8 cellular contexts compared by ENCODE assay signal in the genomic region with DNA sequence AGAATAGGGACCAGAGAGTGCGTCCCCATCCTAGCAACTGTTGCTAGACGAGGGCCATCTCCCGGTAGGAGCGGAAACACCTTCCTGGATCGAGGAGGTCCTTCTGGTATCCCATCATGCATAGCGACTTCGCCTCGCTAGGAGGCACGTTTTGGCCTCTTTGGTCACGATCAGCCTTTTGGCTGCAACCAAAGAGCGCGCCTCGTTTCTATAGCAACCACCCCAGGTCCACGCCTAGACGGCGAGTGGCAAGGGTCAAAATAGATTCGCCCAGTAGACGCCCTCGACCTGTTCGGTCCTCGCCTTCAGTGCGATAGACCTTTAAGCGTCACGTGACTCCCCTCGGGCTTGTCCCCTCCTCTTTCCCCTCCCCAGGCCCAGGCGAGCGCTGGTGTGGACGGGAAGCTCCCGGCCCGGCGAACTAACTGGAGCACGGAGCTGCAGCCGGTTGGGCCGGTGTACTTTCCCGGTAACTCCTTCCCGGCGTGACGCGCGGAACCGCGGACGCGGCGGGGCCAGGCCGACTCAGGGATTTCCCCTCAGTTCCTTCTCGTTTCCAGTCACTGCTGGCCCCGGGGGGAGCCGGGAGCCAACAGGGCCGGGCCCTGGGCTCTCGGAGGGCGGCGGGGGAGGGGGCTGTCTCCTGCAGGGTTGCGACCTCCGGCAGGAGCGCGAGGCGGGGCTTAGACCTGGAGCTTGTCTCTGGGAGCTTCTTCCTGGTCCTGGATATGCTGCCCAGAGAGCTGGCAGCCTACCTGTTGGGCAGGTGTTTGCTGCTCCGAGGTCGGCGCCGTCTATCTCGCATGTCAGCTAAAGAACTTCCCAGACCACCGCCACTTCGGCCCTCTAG. TPM values are rescaled to one million over a fixed set of nuclear protein-coding genes. Genes with fewer than 3 reads are reported as not detected.
A peak's percentile ranks its signal among the peaks of the same experiment; 100 is the strongest.
DNase-seq lines count a peak whose midpoint lies in the region; ATAC-seq and TF ChIP-seq lines count a peak whose summit lies in the region.

A gene (plus strand): TSS at position 359 of the 850 bp plus-strand sequence. CDS start 2,258 bp downstream, outside the sequence.

- H3K27me3 Mint-ChIP-seq in dendritic cell treated with granulocyte-macrophage colony-stimulating factor and Interleukin-4, amounts not matched to agents 40 ng/mL and 50 ng/mL, for 4 days, result no peaks in the 10 kb centered on the region

- peak within 1 kb of the TSS; percentile 80 to 93 (median 88) for H3K27ac ChIP-seq in BLaER1 treated with 17β-estradiol and CSF1 and Interleukin-3, amounts not matched to agents 10 nM and 100 nM
- H3K27ac ChIP-seq in left lung, result peak within 1 kb of the TSS; percentile 89 to 91

- H3K4me3 ChIP-seq in BLaER1 treated with 17β-estradiol and CSF1 and Interleukin-3, amounts not matched to agents 10 nM and 100 nM, result peak within 1 kb of the TSS; percentile 74 to 91 (median 82)
- H3K4me3 ChIP-seq in left lung, result peak within 1 kb of the TSS; percentile 69 to 80

- H4K20me1 ChIP-seq in BLaER1 treated with 17β-estradiol and CSF1 and Interleukin-3, amounts not matched to agents 10 nM and 100 nM, result peaks cover 0 to 11% (median 0%) of the 10 kb centered on the region in 11 experiments; a peak in 5 of 22 replicates

- peak within 1 kb of the TSS; percentile 84 for H3K4me3 Mint-ChIP-seq in dendritic cell treated with granulocyte-macrophage colony-stimulating factor and Interleukin-4, amounts not matched to agents 40 ng/mL and 50 ng/mL, for 4 days

- TF ChIP-seq CTCF in left lung (IDR thresholded peaks at IDR 0.05), result peak; percentile 8 to 17

- peaks cover 33 to 52% (median 40%) of the 10 kb centered on the region in 10 experiments for H3K4me1 ChIP-seq in BLaER1 treated with 17β-estradiol and CSF1 and Interleukin-3, amounts not matched to agents 10 nM and 100 nM
- H3K4me1 ChIP-seq in left lung, result peaks cover 11 to 40% of the 10 kb centered on the region in 2 donors

- H3K9me3 Mint-ChIP-seq in dendritic cell treated with granulocyte-macrophage colony-stimulating factor and Interleukin-4, amounts not matched to agents 40 ng/mL and 50 ng/mL, for 4 days, result no peaks in the 10 kb centered on the region

- H3K27me3 ChIP-seq in BLaER1 treated with 17β-estradiol and CSF1 and Interleukin-3, amounts not matched to agents 10 nM and 100 nM, result no peaks in the 10 kb centered on the region
- H3K27me3 ChIP-seq in left lung, result no peaks in the 10 kb centered on the region

- intact Hi-C loops in dendritic cell treated with granulocyte-macrophage colony-stimulating factor and Interleukin-4, amounts not matched to agents 40 ng/mL and 50 ng/mL, for 4 days (cut with micrococcal nuclease), result loop anchor here (5.0 to 10.0 kb wide), 2 partner anchors 91 to 158 kb away; a partner anchor contains a TSS
- intact Hi-C loops in left lung (cut with DNase I), result no loop called here

- peaks cover 21% of the 10 kb centered on the region for H3K36me3 Mint-ChIP-seq in dendritic cell treated with granulocyte-macrophage colony-stimulating factor and Interleukin-4, amounts not matched to agents 40 ng/mL and 50 ng/mL, for 4 days (ENCODE audit: low read depth)

- H3K9me3 ChIP-seq in BLaER1 treated with 17β-estradiol and CSF1 and Interleukin-3, amounts not matched to agents 10 nM and 100 nM (replicated peaks in 1 of 11), result no peaks in the 10 kb centered on the region
- H3K9me3 ChIP-seq in left lung, result no peaks in the 10 kb centered on the region

- H3K36me3 ChIP-seq in BLaER1 treated with 17β-estradiol and CSF1 and Interleukin-3, amounts not matched to agents 10 nM and 100 nM, result peaks cover 11 to 29% (median 15%) of the 10 kb centered on the region in 11 experiments; a peak in 17 of 22 replicates
- H3K36me3 ChIP-seq in left lung, result peaks cover 0 to 9% of the 10 kb centered on the region in 2 donors

- ATAC-seq in GM19324 (IDR thresholded peaks at IDR 0.05; ENCODE audit: low FRiP score, unreplicated experiment), result peak; percentile 61
- peak; percentile 54 for ATAC-seq in HG03520 (IDR thresholded peaks at IDR 0.05; ENCODE audit: unreplicated experiment)
- ATAC-seq in left lung, result peak; percentile 66

- H3K9ac ChIP-seq in BLaER1 treated with 17β-estradiol and CSF1 and Interleukin-3, amounts not matched to agents 10 nM and 100 nM, result peak within 1 kb of the TSS; percentile 82 to 95 (median 91)

- peak; percentile 99 for DNase-seq in NCI-H69 (lab: John Stamatoyannopoulos, UW)
- DNase-seq in activated CD4-positive, alpha-beta T cell treated with anti-CD3 and anti-CD28 coated beads, Interleukin-2, amount 50 U/mL, for 1 hour, result peak; percentile 94
- peak; percentile 98 to 100 for DNase-seq in left lung
- peak; percentile 92 for DNase-seq in stimulated activated CD4-positive, alpha-beta T cell treated with anti-CD3 and anti-CD28 coated beads, Interleukin-4, amount 100 ng/mL, for 1 hour

- H3K4me2 ChIP-seq in BLaER1 treated with 17β-estradiol and CSF1 and Interleukin-3, amounts not matched to agents 10 nM and 100 nM, result peak within 1 kb of the TSS; percentile 83 to 97 (median 94)

- peaks cover 53% of the 10 kb centered on the region for H3K4me1 Mint-ChIP-seq in dendritic cell treated with granulocyte-macrophage colony-stimulating factor and Interleukin-4, amounts not matched to agents 40 ng/mL and 50 ng/mL, for 4 days (ENCODE audit: low read depth)

- H3K27ac Mint-ChIP-seq in dendritic cell treated with granulocyte-macrophage colony-stimulating factor and Interleukin-4, amounts not matched to agents 40 ng/mL and 50 ng/mL, for 4 days, result peak within 1 kb of the TSS; percentile 96

RNA-seq across cellular contexts. Expression of the gene that starts here (rescaled TPM):
- 10 to 100 TPM; 24.3 to 26.3 TPM for total RNA-seq in left lung

Comparison
In these comparisons a context has a peak if more than half of its experiments do, and no peak if none do; other contexts are left out.
1. Peak in every context shown above with its lines: DNase-seq, ATAC-seq, H3K4me3 ChIP-seq and H3K27ac ChIP-seq.